In genomic region chr17:32349503-32349853, GRCh38 we compare ENCODE assay signal across 8 cellular contexts. TPM values are rescaled to one million over a fixed set of nuclear protein-coding genes. Genes with fewer than 3 reads are reported as not detected.
DNase-seq lines count a peak whose midpoint lies in the region; ATAC-seq and TF ChIP-seq lines count a peak whose summit lies in the region.

No MANE protein-coding gene starts in this region.

- H3K9me3 ChIP-seq in fibroblast of lung (ENCODE audit: control insufficient read depth, insufficient read depth, low read depth, low read length) (no peaks in the 10 kb centered on the region), osteoblast (ENCODE audit: low read depth, low read length) (no peaks in the 10 kb centered on the region)

- H2AFZ ChIP-seq in GM23338 (peak overlapping the region; percentile 4; the same call in 1 of the 2 replicates), fibroblast of lung (ENCODE audit: low read length) (peak overlapping the region; percentile 72), osteoblast (ENCODE audit: low read length) (peak overlapping the region; percentile 97)

- no peaks in the 10 kb centered on the region for H3K27me3 ChIP-seq in GM23338 (ENCODE audit: insufficient read depth)
- H3K27me3 ChIP-seq in fibroblast of lung (ENCODE audit: control insufficient read depth, insufficient read depth, low read length), result no peaks in the 10 kb centered on the region
- no peaks in the 10 kb centered on the region for H3K27me3 ChIP-seq in osteoblast (ENCODE audit: insufficient read depth, low read length)

- no peaks in the 10 kb centered on the region for H3K9me2 ChIP-seq in GM23338 (ENCODE audit: insufficient read depth)

- peaks cover 45% of the 10 kb centered on the region for H3K79me2 ChIP-seq in GM23338 (replicated peaks; ENCODE audit: insufficient read depth)
- H3K79me2 ChIP-seq in fibroblast of lung (ENCODE audit: control insufficient read depth, insufficient read depth, low read length), result peaks cover 45% of the 10 kb centered on the region
- H3K79me2 ChIP-seq in osteoblast (ENCODE audit: insufficient read depth, low read length), result peaks cover 55% of the 10 kb centered on the region

- peaks cover 46% of the 10 kb centered on the region for H3K36me3 Mint-ChIP-seq in GM23338 (ENCODE audit: low read depth)
- peaks cover 44% of the 10 kb centered on the region for H3K36me3 Mint-ChIP-seq in activated CD8-positive, alpha-beta T cell treated with anti-CD3 and anti-CD28 coated beads, Interleukin-2, amount 10 ng/mL, durations not matched to agents 7 days and 5 days (ENCODE audit: low read depth)

- peaks cover 7% of the 10 kb centered on the region; the same call in 1 of the 2 replicates for H3F3A ChIP-seq in GM23338 (replicated peaks; ENCODE audit: low read depth)

- CTCF ChIA-PET in activated CD8-positive, alpha-beta T cell treated with anti-CD3 and anti-CD28 coated beads, Interleukin-2, amount 10 ng/mL, durations not matched to agents 7 days and 5 days (lab: Charles Lee), result no interaction called here

- peak overlapping the region; percentile 99 for H3K4me3 Mint-ChIP-seq in GM23338
- peak overlapping the region; percentile 100 for H3K4me3 Mint-ChIP-seq in activated CD8-positive, alpha-beta T cell treated with anti-CD3 and anti-CD28 coated beads, Interleukin-2, amount 10 ng/mL, durations not matched to agents 7 days and 5 days

- POLR2A ChIA-PET in activated CD8-positive, alpha-beta T cell treated with anti-CD3 and anti-CD28 coated beads, Interleukin-2, amount 10 ng/mL, durations not matched to agents 7 days and 5 days (lab: Charles Lee), result interaction anchor here (1.4 to 2.3 kb wide), 3 partner anchors 9 to 21 kb away, joined by 4 to 24 read pairs (median 8); partner anchors contain the start of gene C17orf75

- peak overlapping the region; percentile 97 for H3K27ac ChIP-seq in GM23338 (ENCODE audit: low read depth)
- peak overlapping the region; percentile 96 for H3K27ac ChIP-seq in fibroblast of lung (ENCODE audit: insufficient read depth, low read length)
- peak overlapping the region; percentile 100 for H3K27ac ChIP-seq in osteoblast (ENCODE audit: low read depth, low read length)

- ATAC-seq in GM23338 (peak; percentile 26), HG02623 (IDR thresholded peaks at IDR 0.05; ENCODE audit: unreplicated experiment) (no peak), GM18517 (IDR thresholded peaks at IDR 0.05; ENCODE audit: unreplicated experiment) (no peak), HG02884 (IDR thresholded peaks at IDR 0.05; ENCODE audit: unreplicated experiment) (no peak)
- no peak for ATAC-seq in activated CD8-positive, alpha-beta T cell treated with anti-CD3 and anti-CD28 coated beads, Interleukin-2, amount 10 ng/mL, durations not matched to agents 7 days and 5 days

- H3K4me2 ChIP-seq in GM23338 (peak overlapping the region; percentile 84), fibroblast of lung (ENCODE audit: extremely low read depth, insufficient read depth, low read length) (peak overlapping the region; percentile 82), osteoblast (ENCODE audit: insufficient read depth, low read length) (peak overlapping the region; percentile 96)

- H3K4me3 ChIP-seq in AG10803 (ENCODE audit: low read length) (peak overlapping the region; percentile 99), GM23338 (peak overlapping the region; percentile 89), fibroblast of lung (replicated peaks in 1 of 4; ENCODE audit: control extremely low read depth in 1 of 4, insufficient read depth in 1 of 4, low read depth in 3 of 4, low read length in 4 of 4) (peak overlapping the region; percentile 76 to 99 (median 90)), osteoblast (ENCODE audit: insufficient read depth, low read length) (peak overlapping the region; percentile 100)

- peaks cover 12% of the 10 kb centered on the region for H3K4me1 Mint-ChIP-seq in GM23338
- peaks cover 32% of the 10 kb centered on the region for H3K4me1 Mint-ChIP-seq in activated CD8-positive, alpha-beta T cell treated with anti-CD3 and anti-CD28 coated beads, Interleukin-2, amount 10 ng/mL, durations not matched to agents 7 days and 5 days (ENCODE audit: low read depth)

- TF ChIP-seq CTCF in AG10803 (conservative IDR thresholded peaks at IDR 0.05; ENCODE audit: low read length) (no peak), GM23338 (conservative IDR thresholded peaks at IDR 0.05; ENCODE audit: low read depth in 2 of 2) (no peak), fibroblast of lung (conservative IDR thresholded peaks at IDR 0.05 in 1 of 2, IDR thresholded peaks at IDR 0.05 in 1 of 2; ENCODE audit: low read depth in 1 of 2, low read length in 2 of 2) (no peak), osteoblast (IDR thresholded peaks at IDR 0.05; ENCODE audit: extremely low read depth, low read depth, low read length) (no peak)

- peak overlapping the region; percentile 100 for H3K27ac Mint-ChIP-seq in GM23338
- H3K27ac Mint-ChIP-seq in activated CD8-positive, alpha-beta T cell treated with anti-CD3 and anti-CD28 coated beads, Interleukin-2, amount 10 ng/mL, durations not matched to agents 7 days and 5 days, result peak overlapping the region; percentile 99

- H3K36me3 ChIP-seq in GM23338 (ENCODE audit: insufficient read depth) (peaks cover 23% of the 10 kb centered on the region; the same call in 1 of the 2 replicates), fibroblast of lung (ENCODE audit: control insufficient read depth, insufficient read depth, low read length) (peaks cover 3% of the 10 kb centered on the region), osteoblast (ENCODE audit: insufficient read depth, low read length) (peaks cover 22% of the 10 kb centered on the region)

- DNase-seq in AG10803 (ENCODE audit: low read depth), result peak; percentile 17
- peak; percentile 27 for DNase-seq in GM23338 (ENCODE audit: low spot score)
- peak; percentile 30 for DNase-seq in activated CD8-positive, alpha-beta T cell treated with anti-CD3 and anti-CD28 coated beads, Interleukin-2, amount 10 ng/mL, durations not matched to agents 7 days and 5 days
- peak in 1 of 2 donors; percentile 18 for DNase-seq in fibroblast of lung (ENCODE audit: low read depth in 2 of 2)
- no peak for DNase-seq in osteoblast (ENCODE audit: insufficient read length, low spot score, missing footprints)

- peak overlapping the region; percentile 64 for H3K9ac ChIP-seq in fibroblast of lung (ENCODE audit: insufficient read depth, low read length)

- H3K4me1 ChIP-seq in GM23338 (ENCODE audit: insufficient read depth) (peaks cover 11% of the 10 kb centered on the region), fibroblast of lung (ENCODE audit: control insufficient read depth, extremely low read depth, insufficient read depth, low read length) (no peaks in the 10 kb centered on the region), osteoblast (ENCODE audit: insufficient read depth, low read length) (peaks cover 11% of the 10 kb centered on the region)

- H3K27me3 Mint-ChIP-seq in GM23338 (ENCODE audit: insufficient read depth, low read depth, poor library complexity), result peaks cover 10% of the 10 kb centered on the region
- no peaks in the 10 kb centered on the region for H3K27me3 Mint-ChIP-seq in activated CD8-positive, alpha-beta T cell treated with anti-CD3 and anti-CD28 coated beads, Interleukin-2, amount 10 ng/mL, durations not matched to agents 7 days and 5 days (ENCODE audit: low read depth)

- H4K20me1 ChIP-seq in GM23338 (replicated peaks; ENCODE audit: insufficient read depth), result peaks cover 33% of the 10 kb centered on the region
- peaks cover 6% of the 10 kb centered on the region for H4K20me1 ChIP-seq in fibroblast of lung (ENCODE audit: control insufficient read depth, extremely low read depth, insufficient read depth, low read length)
- H4K20me1 ChIP-seq in osteoblast (ENCODE audit: insufficient read depth, low read length), result peaks cover 29% of the 10 kb centered on the region

- no peaks in the 10 kb centered on the region for H3K9me3 Mint-ChIP-seq in GM23338
- H3K9me3 Mint-ChIP-seq in activated CD8-positive, alpha-beta T cell treated with anti-CD3 and anti-CD28 coated beads, Interleukin-2, amount 10 ng/mL, durations not matched to agents 7 days and 5 days (ENCODE audit: insufficient read depth), result no peaks in the 10 kb centered on the region

RNA-seq across cellular contexts. Expression of gene ZNF207, which starts 0.5 kb away (rescaled TPM):
- total RNA-seq in GM23338 (2014; rRNA removed; shearing (Covaris generic)), result 234 and 240 TPM in 2 replicates
- polyA plus RNA-seq in GM23338 (2016; fragmentation: Nextera tagmentation; extraction: Ambion mirVana) (155 and 171 TPM in 2 replicates), fibroblast of lung (279 and 321 TPM in 2 replicates)
- total RNA-seq in activated CD8-positive, alpha-beta T cell treated with anti-CD3 and anti-CD28 coated beads, Interleukin-2, amount 10 ng/mL, durations not matched to agents 7 days and 5 days, result 100 to 1,000 TPM; 250 to 263 TPM
- total RNA-seq in fibroblast of lung (55.2 and 75.3 TPM in 2 replicates), osteoblast (131 and 144 TPM in 2 replicates)
- polyA plus RNA-seq in fibroblast of lung (2012), result 128 and 152 TPM in 2 replicates
- 154 and 177 TPM in 2 replicates for polyA minus RNA-seq in fibroblast of lung (ENCODE audit: low replicate concordance)

RNA-seq across cellular contexts. Expression of gene C17orf75, which starts 7.5 kb away (rescaled TPM):
- total RNA-seq in GM23338 (2014; rRNA removed; shearing (Covaris generic)), result 26.8 and 35.9 TPM in 2 replicates
- polyA plus RNA-seq in GM23338 (2016; fragmentation: Nextera tagmentation; extraction: Ambion mirVana) (43.3 and 50.1 TPM in 2 replicates), fibroblast of lung (15.2 and 16.4 TPM in 2 replicates)
- total RNA-seq in activated CD8-positive, alpha-beta T cell treated with anti-CD3 and anti-CD28 coated beads, Interleukin-2, amount 10 ng/mL, durations not matched to agents 7 days and 5 days, result 10 to 100 TPM; 29.0 to 34.0 TPM
- total RNA-seq in fibroblast of lung (13.6 and 30.2 TPM in 2 replicates), osteoblast (12.7 and 15.9 TPM in 2 replicates)
- 10.0 and 13.8 TPM in 2 replicates for polyA plus RNA-seq in fibroblast of lung (2012)
- polyA minus RNA-seq in fibroblast of lung (ENCODE audit: low replicate concordance), result 3.9 and 8.6 TPM in 2 replicates

Comparison
In these comparisons a context has a peak if more than half of its experiments do, and no peak if none do; other contexts are left out.
1. H2AFZ ChIP-seq: peak in every context shown above with its lines; median percentile 97 in osteoblast; 72 in fibroblast of lung; 4 in GM23338.